Comparison of ENCODE assay signal across 19 cellular contexts in the genomic region with DNA sequence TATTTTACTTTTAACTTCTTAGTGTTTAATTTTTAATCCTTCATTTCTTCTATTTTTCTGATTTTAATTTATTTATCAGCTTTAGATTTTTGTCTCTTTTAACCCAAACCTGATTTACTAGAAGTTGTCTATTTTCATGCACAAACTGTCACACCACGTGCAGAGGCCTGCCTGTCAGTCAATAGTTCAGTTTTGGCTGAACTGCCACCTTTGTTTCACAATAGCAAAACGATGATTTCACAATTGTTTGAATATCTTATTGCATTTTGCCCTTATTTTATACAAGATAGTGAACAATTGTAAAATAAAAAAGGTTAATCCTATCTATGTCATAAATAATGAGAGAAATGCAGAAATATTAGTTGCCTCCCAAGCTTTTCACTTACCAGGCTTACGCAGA. TPM values are rescaled to one million over a fixed set of nuclear protein-coding genes. Genes with fewer than 3 reads are reported as not detected.
DNase-seq lines count a peak whose midpoint lies in the region; ATAC-seq, FAIRE-seq and TF ChIP-seq lines count a peak whose summit lies in the region.
"Had no signal": no experiment of that assay in that cellular context is flagged by ENCODE, and none has a peak within 500 bp of the region (broad histone marks: within the 10 kb centered on the region; RNA-seq: fewer than 3 reads in every experiment).

No MANE protein-coding gene starts in this region.

- WGBS in HepG2 (ENCODE audit: low lambda C conversion rate), result 33% methylated on average over 3 of the region's 3 CpGs
- no CpG with 5 or more reads among the region's 3 CpGs for WGBS in mesendoderm (ENCODE audit: extremely low coverage, insufficient coverage, low lambda C conversion rate)

- no peak overlapping the region for H2BK15ac ChIP-seq in mesendoderm (replicated peaks; ENCODE audit: low read depth)

- intact Hi-C loops in HepG2 (cut with micrococcal nuclease; ENCODE audit: unreplicated experiment), result no loop called here
- intact Hi-C loops in activated CD8-positive, alpha-beta T cell treated with anti-CD3 and anti-CD28 coated beads for 36 hours (cut with micrococcal nuclease), result no loop called here

- no peaks in the 10 kb centered on the region for H3K27me3 Mint-ChIP-seq in activated CD8-positive, alpha-beta T cell treated with anti-CD3 and anti-CD28 coated beads for 36 hours

- no peak overlapping the region for H4K8ac ChIP-seq in mesendoderm (ENCODE audit: low read depth, low read length)

- CTCF ChIA-PET in HepG2 (lab: Yijun Ruan, JAX; ENCODE audit: low intra/inter-chr PET ratio, low total read pairs), result no interaction called here
- CTCF ChIA-PET in activated CD8-positive, alpha-beta T cell treated with anti-CD3 and anti-CD28 coated beads for 36 hours (lab: Charles Lee), result no interaction called here

- no peak for TF ChIP-seq CTCF in HepG2 (CRISPR knock-in tag; IDR thresholded peaks at IDR 0.05)
- no peak for TF ChIP-seq CTCF in activated CD8-positive, alpha-beta T cell treated with anti-CD3 and anti-CD28 coated beads for 36 hours (IDR thresholded peaks at IDR 0.05)

- POLR2A ChIA-PET in HepG2 (lab: Yijun Ruan, JAX), result interaction anchor here (1.0 to 1.2 kb wide), 2 partner anchors 20 to 200 kb away, joined by 3 read pairs; a partner anchor contains a TSS
- POLR2A ChIA-PET in activated CD8-positive, alpha-beta T cell treated with anti-CD3 and anti-CD28 coated beads for 36 hours (lab: Charles Lee), result no interaction called here

- in situ Hi-C loops in HepG2 (cut with HindIII; ENCODE audit: extremely low pct_ligation_motif_present, low pct_unique_long_range_greater_than_20kb), result no loop called here
- in situ Hi-C loops in ACHN (cut with HindIII; ENCODE audit: low pct_ligation_motif_present, low pct_unique_long_range_greater_than_20kb, low sequenced_read_pairs), result no loop called here

- H3K4me1 ChIP-seq in adipocyte (ENCODE audit: control insufficient read depth, insufficient read depth, low read length) (peaks cover 11% of the 10 kb centered on the region), HepG2 (ENCODE audit: insufficient read depth, low read length) (peaks cover 73% of the 10 kb centered on the region), mesendoderm (ENCODE audit: control insufficient read depth, low read depth, low read length) (no peaks in the 10 kb centered on the region)

- no peak overlapping the region for H3K27ac Mint-ChIP-seq in activated CD8-positive, alpha-beta T cell treated with anti-CD3 and anti-CD28 coated beads for 36 hours

- TF ChIP-seq EP300 in HepG2 (IDR thresholded peaks at IDR 0.05; ENCODE audit: low read depth in 2 of 2, low read length in 2 of 2), result peak; percentile 56 to 82; a peak in 3 of 4 replicates
- TF ChIP-seq EP300 in HepG2 (CRISPR knock-in tag; IDR thresholded peaks at IDR 0.05; ENCODE audit: borderline replicate concordance), result no peak

- no peak overlapping the region for H3K4ac ChIP-seq in mesendoderm (ENCODE audit: low read depth, low read length)

- H3K27me3 ChIP-seq in adipocyte (replicated peaks; ENCODE audit: control insufficient read depth, insufficient read depth, low read length) (no peaks in the 10 kb centered on the region), HepG2 (ENCODE audit: control insufficient read depth in 1 of 2, insufficient read depth in 2 of 2, low read length in 2 of 2) (no peaks in the 10 kb centered on the region), mesendoderm (ENCODE audit: insufficient read depth, low read length, poor library complexity) (no peaks in the 10 kb centered on the region)

- no peaks in the 10 kb centered on the region for H3K79me1 ChIP-seq in mesendoderm (ENCODE audit: low read length)

- H4K20me1 ChIP-seq in HepG2 (ENCODE audit: insufficient read depth, low read length), result no peaks in the 10 kb centered on the region

- no TSS peak for BruUV-seq in HepG2 (replicated peaks; lab: Mats Ljungman, UMichigan)

- no peak overlapping the region for H3K18ac ChIP-seq in mesendoderm (ENCODE audit: low read length)

- H3K56ac ChIP-seq in mesendoderm (ENCODE audit: low read length), result no peak overlapping the region

- no peak overlapping the region for H2BK5ac ChIP-seq in mesendoderm (ENCODE audit: low read length)

- H3K79me2 ChIP-seq in HepG2 (ENCODE audit: insufficient read depth, low read length) (no peaks in the 10 kb centered on the region), mesendoderm (ENCODE audit: control insufficient read depth, insufficient read depth, low read length) (no peaks in the 10 kb centered on the region)

- H3K4me3 Mint-ChIP-seq in activated CD8-positive, alpha-beta T cell treated with anti-CD3 and anti-CD28 coated beads for 36 hours, result no peak overlapping the region

- H3K9me3 Mint-ChIP-seq in activated CD8-positive, alpha-beta T cell treated with anti-CD3 and anti-CD28 coated beads for 36 hours, result no peaks in the 10 kb centered on the region

- no peak for TF ChIP-seq RAD21 in HepG2 (CRISPR knock-in tag; IDR thresholded peaks at IDR 0.05)

- ATAC-seq in HepG2, result no peak
- ATAC-seq in activated CD8-positive, alpha-beta T cell treated with anti-CD3 and anti-CD28 coated beads for 36 hours, result no peak
- ATAC-seq: Right ventricle myocardium inferior had no signal

- FAIRE-seq in HepG2 (lab: Jason Lieb, UNC), result peak; percentile 12

- H3K36me3 ChIP-seq in adipocyte (ENCODE audit: control insufficient read depth, insufficient read depth, low read length, severe bottlenecking) (no peaks in the 10 kb centered on the region), HepG2 (replicated peaks in 1 of 2; ENCODE audit: control insufficient read depth in 1 of 2, insufficient read depth in 2 of 2, low read length in 2 of 2) (no peaks in the 10 kb centered on the region), mesendoderm (ENCODE audit: control insufficient read depth, insufficient read depth, low read length) (no peaks in the 10 kb centered on the region)

- H3K4me1 Mint-ChIP-seq in activated CD8-positive, alpha-beta T cell treated with anti-CD3 and anti-CD28 coated beads for 36 hours (ENCODE audit: low read depth), result no peaks in the 10 kb centered on the region

- H3K27ac ChIP-seq in HepG2 (ENCODE audit: extremely low read length, insufficient read depth, low read length), result peak overlapping the region; percentile 87
- no peak overlapping the region for H3K27ac ChIP-seq in mesendoderm (ENCODE audit: low read depth, low read length)
- H3K27ac ChIP-seq: 22Rv1, C4-2B had no signal

- no peak overlapping the region for H3K4me3 ChIP-seq in adipocyte (ENCODE audit: low read length)
- no peak overlapping the region for H3K4me3 ChIP-seq in HepG2 (replicated peaks in 1 of 3; ENCODE audit: insufficient read depth in 1 of 3, low read depth in 2 of 3, low read length in 3 of 3)
- no peak overlapping the region for H3K4me3 ChIP-seq in mesendoderm (ENCODE audit: low read length)

- H3K23ac ChIP-seq in mesendoderm (ENCODE audit: low read length), result no peak overlapping the region

- no peaks in the 10 kb centered on the region for H3K36me3 Mint-ChIP-seq in activated CD8-positive, alpha-beta T cell treated with anti-CD3 and anti-CD28 coated beads for 36 hours (ENCODE audit: low read depth)

- no peak for TF ChIP-seq POLR2A in HepG2 (IDR thresholded peaks at IDR 0.05; ENCODE audit: insufficient read depth in 1 of 2, low read depth in 2 of 2, low read length in 2 of 2)

- H2AK5ac ChIP-seq in mesendoderm (ENCODE audit: low read length), result no peak overlapping the region

- no peak overlapping the region for H3K4me2 ChIP-seq in HepG2 (ENCODE audit: low read depth, low read length)
- H3K4me2 ChIP-seq in mesendoderm (ENCODE audit: low read length), result no peak overlapping the region

- peak; percentile 12 to 29 for DNase-seq in NOMO-1 (lab: John Stamatoyannopoulos, UW; ENCODE audit: unreplicated experiment in 2 of 2)
- no peak for DNase-seq in NOMO-1 treated with dmso at 0.1 percent for 144 hours (lab: John Stamatoyannopoulos, UW; ENCODE audit: unreplicated experiment)
- peak; percentile 64 for DNase-seq in MV-4-11 (lab: John Stamatoyannopoulos, UW)
- DNase-seq in adipocyte (ENCODE audit: low read depth), result peak; percentile 70
- DNase-seq in HepG2 (ENCODE audit: low spot score), result peak; percentile 64
- DNase-seq in activated CD8-positive, alpha-beta T cell treated with anti-CD3 and anti-CD28 coated beads for 36 hours, result no peak
- no peak for DNase-seq in mesendoderm
- DNase-seq in ACHN, result no peak
- DNase-seq: GF-D8, KG1, NCI-H1092, NCI-H1436 treated with DMSO at 0.1 percent for 48 hours, NCI-H1930, NCI-H69, SW 1271 had no signal

- no peak overlapping the region for H2AFZ ChIP-seq in HepG2 (ENCODE audit: low read length)

- H4K5ac ChIP-seq in mesendoderm (ENCODE audit: low read length), result no peak overlapping the region

- H2BK120ac ChIP-seq in mesendoderm (ENCODE audit: low read depth, low read length), result no peak overlapping the region

- H3K9ac ChIP-seq in adipocyte (ENCODE audit: low read length), result no peak overlapping the region
- 0 out of 2 replicates have a peak overlapping the region, but pooled peaks have one; percentile 9 for H3K9ac ChIP-seq in HepG2 (ENCODE audit: insufficient read depth, low read depth, low read length)
- H3K9ac ChIP-seq in mesendoderm (ENCODE audit: low read length), result no peak overlapping the region

- no peaks in the 10 kb centered on the region for H3K9me3 ChIP-seq in adipocyte (ENCODE audit: control insufficient read depth, low read length)
- no peaks in the 10 kb centered on the region for H3K9me3 ChIP-seq in HepG2 (ENCODE audit: low read length)

RNA-seq across cellular contexts. Expression of a gene that starts 24.0 kb away (rescaled TPM):
- total RNA-seq in HepG2 (2016; rRNA removed; fragmentation: Illumina TruSeq; extraction: Trizol), result 0.56 and 1.2 TPM in 2 replicates
- total RNA-seq in HepG2 (2016; cell fraction: cytosol; rRNA removed; fragmentation: Illumina TruSeq; extraction: Trizol; ENCODE audit: low read depth), result 0.18 and 0.20 TPM in 2 replicates
- total RNA-seq in HepG2 (2016; cell fraction: insoluble cytoplasmic fraction; rRNA removed; fragmentation: Illumina TruSeq; extraction: Trizol), result 0.61 and 1.0 TPM in 2 replicates
- 0.52 and 0.74 TPM in 2 replicates for total RNA-seq in HepG2 (2016; cell fraction: membrane; rRNA removed; fragmentation: Illumina TruSeq; extraction: Trizol)
- total RNA-seq in HepG2 (2016; cell fraction: nucleus; rRNA removed; fragmentation: Illumina TruSeq; extraction: Trizol), result 0.88 and 1.0 TPM in 2 replicates
- 1.3 and 1.8 TPM in 2 replicates for polyA plus RNA-seq in HepG2 (2011; rRNA removed)
- polyA plus RNA-seq in HepG2 (2011; cell fraction: cytosol; rRNA removed), result 1.5 and 1.9 TPM in 2 replicates
- polyA plus RNA-seq in HepG2 (2011; cell fraction: nucleus; rRNA removed), result 3.4 and 3.6 TPM in 2 replicates
- polyA plus RNA-seq in HepG2 (2012), result 2.0 and 2.2 TPM in 2 replicates
- polyA plus RNA-seq in HepG2 (2016; cell fraction: cytosol; fragmentation: Illumina TruSeq; extraction: Trizol; ENCODE audit: low read depth), result 0.11 TPM in 2 replicates
- 0.44 and 0.60 TPM in 2 replicates for polyA plus RNA-seq in HepG2 (2016; cell fraction: insoluble cytoplasmic fraction; fragmentation: Illumina TruSeq; extraction: Trizol; ENCODE audit: low read depth)
- polyA plus RNA-seq in HepG2 (2016; cell fraction: membrane; fragmentation: Illumina TruSeq; extraction: Trizol; ENCODE audit: low read depth), result 0.29 and 0.52 TPM in 2 replicates
- polyA plus RNA-seq in HepG2 (2016; cell fraction: nucleus; fragmentation: Illumina TruSeq; extraction: Trizol; ENCODE audit: insufficient read depth, low read depth), result 0.61 and 0.77 TPM in 2 replicates
- 0.14 and 3.0 TPM in 2 replicates for polyA minus RNA-seq in HepG2 (2011; rRNA and poly(A)+ RNA removed; ENCODE audit: low replicate concordance)
- polyA minus RNA-seq in HepG2 (2011; cell fraction: cytosol; rRNA and poly(A)+ RNA removed), result 2.1 and 2.3 TPM in 2 replicates
- polyA minus RNA-seq in HepG2 (2011; cell fraction: nucleus; rRNA and poly(A)+ RNA removed), result 4.5 and 4.8 TPM in 2 replicates
- total RNA-seq in activated CD8-positive, alpha-beta T cell treated with anti-CD3 and anti-CD28 coated beads for 36 hours, result under 1 TPM; 0.14 to 0.16 TPM
- 0.01 TPM for polyA plus RNA-seq in mesendoderm (2013, experiment 1 of 2)
- 0.01 TPM for polyA plus RNA-seq in mesendoderm (2013, experiment 2 of 2)
- total RNA-seq: H4 had no signal

RNA-seq across cellular contexts. Expression of a gene that starts 57.3 kb away (rescaled TPM):
- 41.2 and 64.0 TPM in 2 replicates for total RNA-seq in HepG2 (2016; rRNA removed; fragmentation: Illumina TruSeq; extraction: Trizol)
- 6.2 and 9.4 TPM in 2 replicates for total RNA-seq in HepG2 (2016; cell fraction: cytosol; rRNA removed; fragmentation: Illumina TruSeq; extraction: Trizol; ENCODE audit: low read depth)
- total RNA-seq in HepG2 (2016; cell fraction: insoluble cytoplasmic fraction; rRNA removed; fragmentation: Illumina TruSeq; extraction: Trizol), result 44.8 and 65.5 TPM in 2 replicates
- 13.3 and 13.7 TPM in 2 replicates for total RNA-seq in HepG2 (2016; cell fraction: membrane; rRNA removed; fragmentation: Illumina TruSeq; extraction: Trizol)
- 22.1 and 24.0 TPM in 2 replicates for total RNA-seq in HepG2 (2016; cell fraction: nucleus; rRNA removed; fragmentation: Illumina TruSeq; extraction: Trizol)
- 18.0 and 19.4 TPM in 2 replicates for polyA plus RNA-seq in HepG2 (2011; rRNA removed)
- polyA plus RNA-seq in HepG2 (2011; cell fraction: cytosol; rRNA removed), result 7.7 and 14.3 TPM in 2 replicates
- polyA plus RNA-seq in HepG2 (2011; cell fraction: nucleus; rRNA removed), result 6.5 and 6.6 TPM in 2 replicates
- polyA plus RNA-seq in HepG2 (2012), result 26.7 and 29.8 TPM in 2 replicates
- 15.4 and 17.1 TPM in 2 replicates for polyA plus RNA-seq in HepG2 (2016; cell fraction: cytosol; fragmentation: Illumina TruSeq; extraction: Trizol; ENCODE audit: low read depth)
- polyA plus RNA-seq in HepG2 (2016; cell fraction: insoluble cytoplasmic fraction; fragmentation: Illumina TruSeq; extraction: Trizol; ENCODE audit: low read depth), result 66.0 and 77.9 TPM in 2 replicates
- polyA plus RNA-seq in HepG2 (2016; cell fraction: membrane; fragmentation: Illumina TruSeq; extraction: Trizol; ENCODE audit: low read depth), result 17.5 and 18.0 TPM in 2 replicates
- polyA plus RNA-seq in HepG2 (2016; cell fraction: nucleus; fragmentation: Illumina TruSeq; extraction: Trizol; ENCODE audit: insufficient read depth, low read depth), result 29.6 and 31.9 TPM in 2 replicates
- 9.4 and 13.4 TPM in 2 replicates for polyA minus RNA-seq in HepG2 (2011; rRNA and poly(A)+ RNA removed; ENCODE audit: low replicate concordance)
- polyA minus RNA-seq in HepG2 (2011; cell fraction: cytosol; rRNA and poly(A)+ RNA removed), result 6.6 and 7.6 TPM in 2 replicates
- polyA minus RNA-seq in HepG2 (2011; cell fraction: nucleus; rRNA and poly(A)+ RNA removed), result 24.3 and 26.1 TPM in 2 replicates
- total RNA-seq in activated CD8-positive, alpha-beta T cell treated with anti-CD3 and anti-CD28 coated beads for 36 hours, result 10 to 100 TPM in 1 of 2 experiments, 1 to 10 TPM in 1; 9.5 to 11.1 TPM
- 20.2 TPM for polyA plus RNA-seq in mesendoderm (2013, experiment 1 of 2)
- 18.5 TPM for polyA plus RNA-seq in mesendoderm (2013, experiment 2 of 2)

Comparison
In these comparisons a context has a peak if more than half of its experiments do, and no peak if none do; other contexts are left out.
1. DNase-seq: peak in NOMO-1 (2 of 2), MV-4-11 (single experiment), adipocyte (single experiment) and HepG2 (single experiment); none in NOMO-1 treated with dmso at 0.1 percent for 144 hours (single experiment), activated CD8-positive, alpha-beta T cell treated with anti-CD3 and anti-CD28 coated beads for 36 hours (single experiment), mesendoderm (single experiment) and ACHN (single experiment).